Comparison of ENCODE assay signal across 1 cellular context in genomic region chr9:121651295-121652036, GRCh38.
TF ChIP-seq lines count a peak whose summit lies in the region.

Gene DAB2IP, plus strand, starts transcription at chr9:121651634. Its CDS starts 142 bp downstream, at chr9:121651776.

TF ChIP-seq in HCT116, 20 proteins besides CTCF, POLR2A, EP300 and RAD21 (continued from another document):
- TF ChIP-seq REST (IDR thresholded peaks at IDR 0.05; ENCODE audit: low read depth) (no peak), FOSL1 (IDR thresholded peaks at IDR 0.05; ENCODE audit: low read depth) (no peak), EGR1 (IDR thresholded peaks at IDR 0.05; ENCODE audit: low read depth) (peak; percentile 58; the same call in 1 of the 2 replicates), CEBPB (IDR thresholded peaks at IDR 0.05; ENCODE audit: low read depth) (no peak), MAX (IDR thresholded peaks at IDR 0.05) (0 out of 2 replicates have a peak, but pooled peaks have one; percentile 25), YY1 (IDR thresholded peaks at IDR 0.05; ENCODE audit: extremely low read depth, insufficient replicate concordance, low read depth, low read length) (no peak), POLR2AphosphoS5 (IDR thresholded peaks at IDR 0.05; ENCODE audit: low read depth, low read length) (peak; percentile 42), TCF7L2 (IDR thresholded peaks at IDR 0.05; ENCODE audit: borderline replicate concordance, extremely low read depth, insufficient read depth, insufficient read length) (peak; percentile 28), SP1 (IDR thresholded peaks at IDR 0.05; ENCODE audit: low read depth) (peak; percentile 65)
TF ChIP-seq in HCT116: peak in this region for 6.
